Comparison of ENCODE assay signal across 12 cellular contexts in the genomic region with DNA sequence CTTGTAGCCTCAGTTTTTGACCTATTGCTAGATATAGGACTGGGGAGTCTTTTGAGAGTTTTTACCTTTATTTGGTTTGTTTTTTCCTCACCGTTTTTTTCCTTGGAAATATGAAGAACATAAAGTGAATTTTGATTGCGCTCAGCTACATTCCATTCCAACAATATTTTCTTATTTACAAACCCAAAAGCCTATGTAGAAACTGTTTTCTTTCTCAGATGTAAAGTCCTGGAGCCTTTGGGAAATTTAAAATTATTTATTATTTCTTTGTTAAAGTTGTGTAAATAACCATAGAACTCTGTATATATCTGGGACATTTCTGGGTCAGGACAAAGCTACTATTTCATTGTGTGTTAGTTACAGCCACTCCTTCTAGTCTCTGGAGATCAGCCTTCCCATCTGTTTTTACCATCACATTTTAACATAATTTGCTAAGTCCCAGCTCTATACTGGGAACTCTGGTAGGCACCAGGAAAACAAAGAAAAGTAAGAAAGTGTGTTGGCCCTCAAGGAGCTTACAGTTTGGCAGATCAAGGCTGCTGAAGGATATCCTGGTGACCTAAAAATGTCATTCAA.
A peak's percentile ranks its signal among the peaks of the same experiment; 100 is the strongest.
DNase-seq lines count a peak whose midpoint lies in the region; ATAC-seq and TF ChIP-seq lines count a peak whose summit lies in the region.
"Had no signal": no experiment of that assay in that cellular context is flagged by ENCODE, and none has a peak within 500 bp of the region (broad histone marks: within the 10 kb centered on the region; RNA-seq: fewer than 3 reads in every experiment).

No MANE protein-coding gene starts in this region.

- DNase-seq in Calu3 (no peak), MCF 10A (ENCODE audit: unreplicated experiment) (no peak), heart right ventricle (no peak), gastrocnemius medialis (no peak), germinal center (ENCODE audit: low spot score) (no peak), NCI-H510A treated with DMSO at 0.1 percent for 48 hours (lab: John Stamatoyannopoulos, UW) (no peak), NCI-H774 (lab: John Stamatoyannopoulos, UW) (no peak)
- DNase-seq in activated T-cell treated with anti-CD3 and anti-CD28 coated beads, Interleukin-2, amount 50 U/mL, for 1 hour, result no peak
- DNase-seq: activated CD4-positive, alpha-beta T cell treated with anti-CD3 and anti-CD28 coated beads for 48 hours; naive thymus-derived CD8-positive, alpha-beta T cell; T-helper 1 cell had no signal

- H3K27ac Mint-ChIP-seq in Calu3 (ENCODE audit: unreplicated experiment) (peak overlapping the region; percentile 16), MCF 10A (ENCODE audit: low read depth, unreplicated experiment) (peak overlapping the region; percentile 87)
- H3K27ac Mint-ChIP-seq: activated T-helper 17 cell treated with anti-CD3 and anti-CD28 coated beads, Interleukin-2, amount 50 U/mL, for 72 hours; naive thymus-derived CD8-positive, alpha-beta T cell had no signal

- H3K27me3 Mint-ChIP-seq in Calu3 (ENCODE audit: unreplicated experiment), result no peaks in the 10 kb centered on the region
- H3K27me3 Mint-ChIP-seq in MCF 10A (ENCODE audit: insufficient read depth, unreplicated experiment), result no peaks in the 10 kb centered on the region
- H3K27me3 Mint-ChIP-seq: activated T-helper 17 cell treated with anti-CD3 and anti-CD28 coated beads, Interleukin-2, amount 50 U/mL, for 72 hours; naive thymus-derived CD8-positive, alpha-beta T cell had no signal

- BruUV-seq in Calu3 (replicated peaks; lab: Mats Ljungman, UMichigan), result no TSS peak
- BruUV-seq in MCF 10A (replicated peaks; lab: Mats Ljungman, UMichigan), result TSS peak; percentile 30

- CTCF ChIA-PET in Calu3 (lab: Charles Lee) (interaction anchor here (0.5 kb wide), 1 partner anchor 63 kb away, joined by 6 read pairs; no protein-coding TSS in a partner anchor), MCF 10A (lab: Yijun Ruan, JAX) (interaction anchor here (0.6 to 3.8 kb wide), 16 partner anchors 10 to 939 kb away, joined by 3 to 19 read pairs (median 5); no protein-coding TSS in a partner anchor)

- H3K36me3 ChIP-seq in heart right ventricle, result peaks cover 0 to 8% (median 0%) of the 10 kb centered on the region in 9 donors
- no peaks in the 10 kb centered on the region for H3K36me3 ChIP-seq in gastrocnemius medialis

- peaks cover 0 to 7% (median 0%) of the 10 kb centered on the region in 11 donors for H3K9me3 ChIP-seq in heart right ventricle
- no peaks in the 10 kb centered on the region for H3K9me3 ChIP-seq in gastrocnemius medialis

- peaks cover 13% of the 10 kb centered on the region for H3K4me1 Mint-ChIP-seq in Calu3 (ENCODE audit: low read depth, unreplicated experiment)
- H3K4me1 Mint-ChIP-seq in MCF 10A (ENCODE audit: insufficient read depth, unreplicated experiment), result peaks cover 20% of the 10 kb centered on the region

- H3K36me3 Mint-ChIP-seq in Calu3 (ENCODE audit: insufficient read depth, unreplicated experiment) (peaks cover 5% of the 10 kb centered on the region), MCF 10A (ENCODE audit: insufficient read depth, unreplicated experiment) (peaks cover 7% of the 10 kb centered on the region)

- POLR2A ChIA-PET in MCF 10A (lab: Yijun Ruan, JAX), result interaction anchor here (0.6 to 12.2 kb wide), 21 partner anchors 9 to 170 kb away, joined by 3 to 170 read pairs (median 4); a partner anchor contains a TSS

- TF ChIP-seq CTCF in Calu3 (IDR thresholded peaks at IDR 0.05; ENCODE audit: unreplicated experiment), result no peak
- TF ChIP-seq CTCF in MCF 10A (IDR thresholded peaks at IDR 0.05; ENCODE audit: unreplicated experiment), result no peak
- no peak for TF ChIP-seq CTCF in heart right ventricle (IDR thresholded peaks at IDR 0.05)
- TF ChIP-seq CTCF in gastrocnemius medialis (IDR thresholded peaks at IDR 0.05 in 4 of 5, conservative IDR thresholded peaks at IDR 0.05 in 1 of 5), result no peak

- H3K27ac ChIP-seq in heart right ventricle (peak overlapping the region; percentile 17 to 81 (median 64)), gastrocnemius medialis (peak overlapping the region; percentile 54 to 75 (median 68))

- intact Hi-C loops in Calu3 (cut with micrococcal nuclease; ENCODE audit: unreplicated experiment) (no loop called here), MCF 10A (cut with micrococcal nuclease) (loop anchor here (2.0 kb wide), 1 partner anchor 66 kb away; no protein-coding TSS in a partner anchor), heart right ventricle (cut with DNase I) (no loop called here), gastrocnemius medialis (cut with DNase I; ENCODE audit: low total_unique reads) (no loop called here)

- in situ Hi-C loops in gastrocnemius medialis (cut with MboI; ENCODE audit: low sequenced_read_pairs in 4 of 4), result no loop called here

- 75 to 81% methylated on average over 2 of the region's 2 CpGs for WGBS in heart right ventricle, 2 donors

- ATAC-seq in heart right ventricle, result peak in 6 of 8 donors; percentile 23 to 60 (median 42)
- peak; percentile 54 to 71 for ATAC-seq in gastrocnemius medialis
- ATAC-seq: activated T-helper 17 cell treated with anti-CD3 and anti-CD28 coated beads, Interleukin-2, amount 50 U/mL, for 72 hours; naive thymus-derived CD8-positive, alpha-beta T cell had no signal

- H3K4me1 ChIP-seq in heart right ventricle, result peaks cover 0 to 45% (median 21%) of the 10 kb centered on the region in 9 donors
- peaks cover 0 to 4% of the 10 kb centered on the region in 2 donors for H3K4me1 ChIP-seq in gastrocnemius medialis

- H3K9me3 Mint-ChIP-seq in Calu3 (ENCODE audit: low read depth, unreplicated experiment), result peaks cover 2% of the 10 kb centered on the region
- H3K9me3 Mint-ChIP-seq in MCF 10A (ENCODE audit: unreplicated experiment), result no peaks in the 10 kb centered on the region
- H3K9me3 Mint-ChIP-seq: activated T-helper 17 cell treated with anti-CD3 and anti-CD28 coated beads, Interleukin-2, amount 50 U/mL, for 72 hours; naive thymus-derived CD8-positive, alpha-beta T cell had no signal

- no peaks in the 10 kb centered on the region for H3K27me3 ChIP-seq in heart right ventricle
- no peaks in the 10 kb centered on the region for H3K27me3 ChIP-seq in gastrocnemius medialis

- TF ChIP-seq POLR2A in gastrocnemius medialis (IDR thresholded peaks at IDR 0.05), result no peak

- H3K4me3 ChIP-seq in heart right ventricle (no peak overlapping the region), gastrocnemius medialis (no peak overlapping the region)

- H3K4me3 Mint-ChIP-seq in Calu3 (ENCODE audit: low read depth, unreplicated experiment), result no peak overlapping the region
- peak overlapping the region; percentile 47 for H3K4me3 Mint-ChIP-seq in MCF 10A (ENCODE audit: unreplicated experiment)
- H3K4me3 Mint-ChIP-seq: activated T-helper 17 cell treated with anti-CD3 and anti-CD28 coated beads, Interleukin-2, amount 50 U/mL, for 72 hours; naive thymus-derived CD8-positive, alpha-beta T cell had no signal
